In genomic region chr1:41434748-41435449, GRCh38 we compare ENCODE assay signal across 29 cellular contexts. TPM values are rescaled to one million over a fixed set of nuclear protein-coding genes. Genes with fewer than 3 reads are reported as not detected.
DNase-seq lines count a peak whose midpoint lies in the region; ATAC-seq, FAIRE-seq and TF ChIP-seq lines count a peak whose summit lies in the region.
"Had no signal": no experiment of that assay in that cellular context is flagged by ENCODE, and none has a peak within 500 bp of the region (broad histone marks: within the 10 kb centered on the region; RNA-seq: fewer than 3 reads in every experiment).

No MANE protein-coding gene starts in this region.

- DNase-seq in HepG2 (ENCODE audit: low spot score) (no peak), right lobe of liver (no peak), K562 (ENCODE audit: extremely low read depth in 1 of 4, low spot score in 3 of 4) (no peak), neural progenitor cell (ENCODE audit: low spot score) (no peak), epidermal melanocyte (ENCODE audit: insufficient read length, low spot score) (no peak), ureter (ENCODE audit: low spot score) (no peak)
- DNase-seq: activated CD4-positive, alpha-beta T cell treated with anti-CD3 and anti-CD28 coated beads, Interleukin-2, amount 50 U/mL, for 48 hours; activated CD8-positive, alpha-beta memory T cell treated with anti-CD3 and anti-CD28 coated beads, Interleukin-2, amount 50 U/mL, for 4 hours; cortex of kidney; esophagus squamous epithelium; gastrocnemius medialis; left ventricle myocardium inferior; NCI-H1105; NCI-H1930; NCI-H526; sigmoid colon; stimulated activated naive CD8-positive, alpha-beta T cell treated with anti-CD3 and anti-CD28 coated beads, Interleukin-15, amount 100 ng/mL, for 72 hours; thyroid gland had no signal

- H3K4me2 ChIP-seq in HepG2 (ENCODE audit: low read depth, low read length) = no peak overlapping the region
- H3K4me2 ChIP-seq in K562 (ENCODE audit: insufficient read depth, low read length) = no peak overlapping the region
- H3K4me2 ChIP-seq in neural progenitor cell = no peak overlapping the region

- H3K9me3 Mint-ChIP-seq in neural progenitor cell = no peaks in the 10 kb centered on the region
- H3K9me3 Mint-ChIP-seq: nephron; stimulated activated naive CD8-positive, alpha-beta T cell treated with anti-CD3 and anti-CD28 coated beads, Interleukin-15, amount 100 ng/mL, for 72 hours had no signal

- H3K27me3 ChIP-seq in HepG2 (ENCODE audit: control insufficient read depth in 1 of 2, insufficient read depth in 2 of 2, low read length in 2 of 2) (peaks cover 0 to 8% of the 10 kb centered on the region in 2 experiments; a peak in 3 of 5 replicates), right lobe of liver (no peaks in the 10 kb centered on the region), K562 (ENCODE audit: control insufficient read depth in 2 of 2, insufficient read depth in 2 of 2, low read length in 2 of 2) (peaks cover 4 to 16% of the 10 kb centered on the region in 2 experiments; a peak in 3 of 5 replicates), neural progenitor cell (no peaks in the 10 kb centered on the region)
- H3K27me3 ChIP-seq: BE2C, gastrocnemius medialis, Peyer's patch, thyroid gland had no signal

- no peak for TF ChIP-seq CTCF in HepG2 (CRISPR knock-in tag; IDR thresholded peaks at IDR 0.05)
- TF ChIP-seq CTCF in right lobe of liver (IDR thresholded peaks at IDR 0.05) = no peak
- no peak for TF ChIP-seq CTCF in K562 (IDR thresholded peaks at IDR 0.05 in 2 of 3, conservative IDR thresholded peaks at IDR 0.05 in 1 of 3; ENCODE audit: insufficient read depth in 2 of 3, low read depth in 1 of 3, low read length in 3 of 3)
- no peak for TF ChIP-seq CTCF in neural progenitor cell (IDR thresholded peaks at IDR 0.05)

- no peak overlapping the region for H3K9ac ChIP-seq in HepG2 (ENCODE audit: insufficient read depth, low read depth, low read length)
- H3K9ac ChIP-seq in K562 (ENCODE audit: insufficient read depth in 1 of 2, low read depth in 2 of 2, low read length in 2 of 2) = no peak overlapping the region
- H3K9ac ChIP-seq in neural progenitor cell = no peak overlapping the region

- no peak overlapping the region for H3K27ac ChIP-seq in HepG2 (ENCODE audit: extremely low read length, insufficient read depth, low read length)
- H3K27ac ChIP-seq in right lobe of liver = no peak overlapping the region
- H3K27ac ChIP-seq in K562 (ENCODE audit: extremely low read depth, low read depth, low read length) = no peak overlapping the region
- no peak overlapping the region for H3K27ac ChIP-seq in neural progenitor cell
- H3K27ac ChIP-seq: esophagus squamous epithelium, gastrocnemius medialis, left ventricle myocardium inferior, Peyer's patch, sigmoid colon, SK-N-MC, thyroid gland had no signal

- no peak overlapping the region for H3K4me3 ChIP-seq in HepG2 (replicated peaks in 1 of 3; ENCODE audit: insufficient read depth in 1 of 3, low read depth in 2 of 3, low read length in 3 of 3)
- H3K4me3 ChIP-seq in right lobe of liver = no peak overlapping the region
- H3K4me3 ChIP-seq in K562 = no peak overlapping the region
- no peak overlapping the region for H3K4me3 ChIP-seq in neural progenitor cell
- H3K4me3 ChIP-seq: esophagus squamous epithelium, gastrocnemius medialis, left ventricle myocardium inferior, Peyer's patch, sigmoid colon, SK-N-MC, thyroid gland had no signal

- H3F3A ChIP-seq in neural progenitor cell (ENCODE audit: low read depth) = no peaks in the 10 kb centered on the region

- no peak for TF ChIP-seq EP300 in HepG2 (IDR thresholded peaks at IDR 0.05; ENCODE audit: low read depth in 2 of 2, low read length in 2 of 2)
- TF ChIP-seq EP300 in HepG2 (CRISPR knock-in tag; IDR thresholded peaks at IDR 0.05; ENCODE audit: borderline replicate concordance) = no peak
- TF ChIP-seq EP300 in K562 (IDR thresholded peaks at IDR 0.05; ENCODE audit: low read length) = no peak

- in situ Hi-C loops in HepG2 (cut with HindIII; ENCODE audit: extremely low pct_ligation_motif_present, low pct_unique_long_range_greater_than_20kb) = loop anchor here (5.0 kb wide), 2 partner anchors 113 to 153 kb away; no protein-coding TSS in a partner anchor
- in situ Hi-C loops in K562 (cut with MboI) = loop anchor here (5.0 kb wide), 2 partner anchors 118 to 168 kb away; no protein-coding TSS in a partner anchor

- intact Hi-C loops in HepG2 (cut with micrococcal nuclease; ENCODE audit: unreplicated experiment) (no loop called here), right lobe of liver (cut with DNase I) (no loop called here), K562 (cut with micrococcal nuclease) (no loop called here)

- 26% methylated on average over 6 of the region's 6 CpGs for WGBS in HepG2 (ENCODE audit: low lambda C conversion rate)
- WGBS in right lobe of liver (ENCODE audit: insufficient coverage, low coverage, low lambda C conversion rate, missing lambda C conversion rate) = 71% methylated on average over 5 of the region's 6 CpGs
- 0% methylated on average over 6 of the region's 6 CpGs for WGBS in K562 (ENCODE audit: insufficient coverage, low coverage, missing lambda C conversion rate)

- H4K20me1 ChIP-seq in HepG2 (ENCODE audit: insufficient read depth, low read length) (no peaks in the 10 kb centered on the region), K562 (replicated peaks; ENCODE audit: control insufficient read depth, insufficient read depth, low read length) (peaks cover 16% of the 10 kb centered on the region), neural progenitor cell (ENCODE audit: low read depth) (no peaks in the 10 kb centered on the region)

- H3K79me2 ChIP-seq in HepG2 (ENCODE audit: insufficient read depth, low read length) = no peaks in the 10 kb centered on the region
- H3K79me2 ChIP-seq in K562 (ENCODE audit: control insufficient read depth, insufficient read depth, low read length) = no peaks in the 10 kb centered on the region
- no peaks in the 10 kb centered on the region for H3K79me2 ChIP-seq in neural progenitor cell (ENCODE audit: low read depth)

- H3K4me3 Mint-ChIP-seq in neural progenitor cell = peak overlapping the region; percentile 39
- H3K4me3 Mint-ChIP-seq: nephron; stimulated activated naive CD8-positive, alpha-beta T cell treated with anti-CD3 and anti-CD28 coated beads, Interleukin-15, amount 100 ng/mL, for 72 hours had no signal

- FAIRE-seq in HepG2 (lab: Jason Lieb, UNC) (no peak), K562 (lab: Jason Lieb, UNC) (no peak)
- FAIRE-seq: GM18507 had no signal

- H3K9me3 ChIP-seq in HepG2 (ENCODE audit: low read length) (no peaks in the 10 kb centered on the region), right lobe of liver (no peaks in the 10 kb centered on the region), K562 (replicated peaks; ENCODE audit: control insufficient read depth, insufficient read depth, low read depth, low read length) (no peaks in the 10 kb centered on the region), neural progenitor cell (ENCODE audit: low read depth) (no peaks in the 10 kb centered on the region)
- H3K9me3 ChIP-seq: BE2C, esophagus squamous epithelium, gastrocnemius medialis, left ventricle myocardium inferior, Peyer's patch, sigmoid colon, thyroid gland had no signal

- TF ChIP-seq RAD21 in HepG2 (CRISPR knock-in tag; IDR thresholded peaks at IDR 0.05) = no peak
- no peak for TF ChIP-seq RAD21 in K562 (CRISPR knock-in tag; conservative IDR thresholded peaks at IDR 0.05 in 1 of 2, IDR thresholded peaks at IDR 0.05 in 1 of 2)

- TF ChIP-seq POLR2A in HepG2 (IDR thresholded peaks at IDR 0.05; ENCODE audit: insufficient read depth in 1 of 2, low read depth in 2 of 2, low read length in 2 of 2) (no peak), right lobe of liver (IDR thresholded peaks at IDR 0.05) (no peak), K562 (conservative IDR thresholded peaks at IDR 0.05) (no peak)

- H3K27me3 Mint-ChIP-seq in neural progenitor cell (ENCODE audit: insufficient read depth, low read depth) = peaks cover 13% of the 10 kb centered on the region

- POLR2A ChIA-PET in HepG2 (lab: Yijun Ruan, JAX) (no interaction called here), K562 (lab: Yijun Ruan, JAX) (no interaction called here)

- CTCF ChIA-PET in HepG2 (lab: Yijun Ruan, JAX; ENCODE audit: low intra/inter-chr PET ratio, low total read pairs) = no interaction called here
- CTCF ChIA-PET in K562 (lab: Yijun Ruan, JAX; ENCODE audit: low intra/inter-chr PET ratio) = no interaction called here

- peak overlapping the region; percentile 89 for H3K27ac Mint-ChIP-seq in neural progenitor cell
- H3K27ac Mint-ChIP-seq: stimulated activated naive CD8-positive, alpha-beta T cell treated with anti-CD3 and anti-CD28 coated beads, Interleukin-15, amount 100 ng/mL, for 72 hours had no signal

- BruUV-seq in HepG2 (replicated peaks; lab: Mats Ljungman, UMichigan) = no TSS peak
- BruUV-seq in K562 (replicated peaks; lab: Mats Ljungman, UMichigan) = no TSS peak

- H2AFZ ChIP-seq in HepG2 (ENCODE audit: low read length) (no peak overlapping the region), K562 (ENCODE audit: low read depth, low read length) (no peak overlapping the region), neural progenitor cell (replicated peaks) (no peak overlapping the region)

- H3K36me3 ChIP-seq in HepG2 (replicated peaks in 1 of 2; ENCODE audit: control insufficient read depth in 1 of 2, insufficient read depth in 2 of 2, low read length in 2 of 2) (no peaks in the 10 kb centered on the region), right lobe of liver (no peaks in the 10 kb centered on the region), K562 (ENCODE audit: control insufficient read depth, insufficient read depth, low read length) (no peaks in the 10 kb centered on the region), neural progenitor cell (no peaks in the 10 kb centered on the region)
- H3K36me3 ChIP-seq: BE2C, esophagus squamous epithelium, gastrocnemius medialis, left ventricle myocardium inferior, Peyer's patch, sigmoid colon, thyroid gland had no signal

- no peaks in the 10 kb centered on the region for H3K9me1 ChIP-seq in K562 (ENCODE audit: control insufficient read depth, insufficient read depth, low read length)

- H3K36me3 Mint-ChIP-seq in neural progenitor cell = no peaks in the 10 kb centered on the region

- ATAC-seq in HepG2 = no peak
- no peak for ATAC-seq in right lobe of liver
- no peak for ATAC-seq in K562
- no peak for ATAC-seq in HG03469 (IDR thresholded peaks at IDR 0.05; ENCODE audit: unreplicated experiment)
- ATAC-seq in HG02678 (IDR thresholded peaks at IDR 0.05; ENCODE audit: unreplicated experiment) = no peak
- ATAC-seq: gastrocnemius medialis; stimulated activated naive CD8-positive, alpha-beta T cell treated with anti-CD3 and anti-CD28 coated beads, Interleukin-15, amount 100 ng/mL, for 72 hours had no signal

- peaks cover 28% of the 10 kb centered on the region for H3K4me1 Mint-ChIP-seq in neural progenitor cell

- H3K4me1 ChIP-seq in HepG2 (ENCODE audit: insufficient read depth, low read length) = peaks cover 4% of the 10 kb centered on the region; the same call in 1 of the 2 replicates
- peaks cover 0 to 17% (median 0%) of the 10 kb centered on the region in 4 donors for H3K4me1 ChIP-seq in right lobe of liver
- peaks cover 7 to 15% of the 10 kb centered on the region in 2 experiments; a peak in 3 of 5 replicates for H3K4me1 ChIP-seq in K562 (replicated peaks in 1 of 2; ENCODE audit: control insufficient read depth in 2 of 2, insufficient read depth in 2 of 2, low read length in 2 of 2)
- H3K4me1 ChIP-seq in neural progenitor cell = peaks cover 13% of the 10 kb centered on the region

RNA-seq across cellular contexts. Expression of gene EDN2, which starts 49.6 kb away (rescaled TPM):
- total RNA-seq in HepG2 (2016; rRNA removed; fragmentation: Illumina TruSeq; extraction: Trizol) (not detected in 2 replicates), right lobe of liver (1 to 10 TPM in 1 of 6 experiments, under 1 TPM in 3, not detected in 2; 0.18 to 1.6 (median 0.31) TPM), K562 (2014; rRNA removed) (not detected in 2 replicates), K562 (2014; rRNA removed; fragmentation: Illumina TruSeq; extraction: Trizol) (not detected in 2 replicates), K562 (2015; rRNA removed; fragmentation: Illumina TruSeq; extraction: Trizol) (not detected in 2 replicates), K562 (2021) (not detected in 2 replicates), neural progenitor cell (ENCODE audit: low replicate concordance) (not detected in 2 replicates), ureter (5.3 TPM)
- total RNA-seq in HepG2 (2016; cell fraction: cytosol; rRNA removed; fragmentation: Illumina TruSeq; extraction: Trizol; ENCODE audit: low read depth) = not detected in 2 replicates
- total RNA-seq in HepG2 (2016; cell fraction: insoluble cytoplasmic fraction; rRNA removed; fragmentation: Illumina TruSeq; extraction: Trizol) = not detected in 2 replicates
- total RNA-seq in HepG2 (2016; cell fraction: membrane; rRNA removed; fragmentation: Illumina TruSeq; extraction: Trizol) = not detected in 2 replicates
- total RNA-seq in HepG2 (2016; cell fraction: nucleus; rRNA removed; fragmentation: Illumina TruSeq; extraction: Trizol) = not detected in 2 replicates
- polyA plus RNA-seq in HepG2 (2011; rRNA removed) (not detected in 2 replicates), K562 (2011; rRNA removed) (not detected in 2 replicates), K562 (2014; fragmentation: Illumina TruSeq; extraction: Trizol) (not detected in 2 replicates), K562 (2014; fragmentation: Nextera tagmentation; extraction: Ambion mirVana) (not detected), K562 (2014; rRNA removed) (not detected in 2 replicates)
- not detected in 2 replicates for polyA plus RNA-seq in HepG2 (2011; cell fraction: cytosol; rRNA removed)
- not detected in 2 replicates for polyA plus RNA-seq in HepG2 (2011; cell fraction: nucleus; rRNA removed)
- not detected in 2 replicates for polyA plus RNA-seq in HepG2 (2012)
- polyA plus RNA-seq in HepG2 (2016; cell fraction: cytosol; fragmentation: Illumina TruSeq; extraction: Trizol; ENCODE audit: low read depth) = not detected in 2 replicates
- not detected in 2 replicates for polyA plus RNA-seq in HepG2 (2016; cell fraction: insoluble cytoplasmic fraction; fragmentation: Illumina TruSeq; extraction: Trizol; ENCODE audit: low read depth)
- not detected in 2 replicates for polyA plus RNA-seq in HepG2 (2016; cell fraction: membrane; fragmentation: Illumina TruSeq; extraction: Trizol; ENCODE audit: low read depth)
- polyA plus RNA-seq in HepG2 (2016; cell fraction: nucleus; fragmentation: Illumina TruSeq; extraction: Trizol; ENCODE audit: insufficient read depth, low read depth) = not detected in 2 replicates
- polyA minus RNA-seq in HepG2 (2011; rRNA and poly(A)+ RNA removed; ENCODE audit: low replicate concordance) = 1.1 TPM in 1 of 2 replicates, not detected in the other
- not detected in 2 replicates for polyA minus RNA-seq in HepG2 (2011; cell fraction: cytosol; rRNA and poly(A)+ RNA removed)
- not detected in 2 replicates for polyA minus RNA-seq in HepG2 (2011; cell fraction: nucleus; rRNA and poly(A)+ RNA removed)
- total RNA-seq in K562 (2011; cell fraction: chromatin; rRNA removed; ENCODE audit: low replicate concordance) = not detected in 2 replicates
- total RNA-seq in K562 (2011; cell fraction: nucleolus; rRNA removed) = not detected in 2 replicates
- total RNA-seq in K562 (2011; cell fraction: nucleoplasm; rRNA removed) = not detected in 2 replicates
- polyA plus RNA-seq in K562 (2011; cell fraction: cytosol; rRNA removed) = not detected in 2 replicates
- polyA plus RNA-seq in K562 (2011; cell fraction: nucleus; rRNA removed) = not detected in 2 replicates
- not detected in 2 replicates for polyA plus RNA-seq in K562 (2012)
- polyA minus RNA-seq in K562 (2011; rRNA and poly(A)+ RNA removed) = not detected in 2 replicates
- polyA minus RNA-seq in K562 (2011; cell fraction: cytosol; rRNA and poly(A)+ RNA removed) = not detected in 2 replicates
- not detected in 2 replicates for polyA minus RNA-seq in K562 (2011; cell fraction: nucleus; rRNA and poly(A)+ RNA removed)
- total RNA-seq: A673; gastrocnemius medialis; mononuclear cell; posterior vena cava; T-helper 2 cell treated with Interferon-gamma antibody and Interleukin-4, amounts not matched to agents 100 ng/mL and 5 ng/mL, for 36 hours; thyroid gland had no signal

Comparison
In these comparisons a context has a peak if more than half of its experiments do, and no peak if none do; other contexts are left out.
1. Of the 241 proteins assayed by ChIP-seq in both HepG2 and K562: peak only in HepG2: none; only in K562: CEBPB and ZFP36; in both: none; in neither: 239.